In the genomic region with DNA sequence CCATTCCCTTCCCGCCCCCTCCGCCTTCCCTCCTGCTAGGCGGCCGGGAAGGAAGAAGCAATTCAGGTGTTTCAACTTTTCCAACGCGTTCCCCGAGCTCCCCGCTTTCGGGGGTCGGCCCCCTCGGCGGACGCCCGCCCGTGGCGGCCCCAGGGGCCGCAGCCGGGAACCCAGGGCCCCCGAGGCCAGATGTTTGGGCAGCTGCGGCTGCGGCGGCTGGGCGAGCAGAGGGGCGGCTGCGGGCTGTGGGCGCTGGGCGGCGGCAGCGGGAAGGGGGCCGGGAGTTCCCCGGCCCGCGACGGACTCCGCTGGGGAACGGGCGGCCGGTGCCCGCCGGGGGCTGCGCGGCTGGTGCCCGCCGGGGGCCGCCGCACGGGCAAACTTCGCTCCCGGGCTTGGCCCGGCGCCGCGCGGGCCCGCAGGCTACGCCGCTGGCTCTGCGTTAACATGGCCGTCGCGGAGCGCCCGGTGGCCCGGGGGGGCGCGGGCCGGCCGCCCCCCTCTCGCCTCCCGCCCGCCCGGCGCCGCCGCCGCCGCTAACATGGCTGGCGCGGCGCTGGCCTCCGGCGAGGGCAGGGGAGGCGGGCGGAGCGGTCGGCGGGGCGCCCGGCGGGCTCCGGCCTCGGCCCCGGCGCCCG, we compare ENCODE assay signal across 1 cellular context.
TF ChIP-seq lines count a peak whose summit lies in the region.

No MANE protein-coding gene starts in this region.

TF ChIP-seq in liver, 16 proteins besides CTCF, POLR2A, EP300 and RAD21 (continued from another document):
- TF ChIP-seq ATF3 (IDR thresholded peaks at IDR 0.05) (no peak), GABPA (IDR thresholded peaks at IDR 0.05 in 1 of 2, conservative IDR thresholded peaks at IDR 0.05 in 1 of 2) (no peak), YY1 (IDR thresholded peaks at IDR 0.05) (no peak)
- TF ChIP-seq, protein P1, sequence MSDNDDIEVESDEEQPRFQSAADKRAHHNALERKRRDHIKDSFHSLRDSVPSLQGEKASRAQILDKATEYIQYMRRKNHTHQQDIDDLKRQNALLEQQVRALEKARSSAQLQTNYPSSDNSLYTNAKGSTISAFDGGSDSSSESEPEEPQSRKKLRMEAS (IDR thresholded peaks at IDR 0.05), result no peak
TF ChIP-seq in liver: peak in this region for 0.
